Comparison of ENCODE assay signal across 1 cellular context in the genomic region with DNA sequence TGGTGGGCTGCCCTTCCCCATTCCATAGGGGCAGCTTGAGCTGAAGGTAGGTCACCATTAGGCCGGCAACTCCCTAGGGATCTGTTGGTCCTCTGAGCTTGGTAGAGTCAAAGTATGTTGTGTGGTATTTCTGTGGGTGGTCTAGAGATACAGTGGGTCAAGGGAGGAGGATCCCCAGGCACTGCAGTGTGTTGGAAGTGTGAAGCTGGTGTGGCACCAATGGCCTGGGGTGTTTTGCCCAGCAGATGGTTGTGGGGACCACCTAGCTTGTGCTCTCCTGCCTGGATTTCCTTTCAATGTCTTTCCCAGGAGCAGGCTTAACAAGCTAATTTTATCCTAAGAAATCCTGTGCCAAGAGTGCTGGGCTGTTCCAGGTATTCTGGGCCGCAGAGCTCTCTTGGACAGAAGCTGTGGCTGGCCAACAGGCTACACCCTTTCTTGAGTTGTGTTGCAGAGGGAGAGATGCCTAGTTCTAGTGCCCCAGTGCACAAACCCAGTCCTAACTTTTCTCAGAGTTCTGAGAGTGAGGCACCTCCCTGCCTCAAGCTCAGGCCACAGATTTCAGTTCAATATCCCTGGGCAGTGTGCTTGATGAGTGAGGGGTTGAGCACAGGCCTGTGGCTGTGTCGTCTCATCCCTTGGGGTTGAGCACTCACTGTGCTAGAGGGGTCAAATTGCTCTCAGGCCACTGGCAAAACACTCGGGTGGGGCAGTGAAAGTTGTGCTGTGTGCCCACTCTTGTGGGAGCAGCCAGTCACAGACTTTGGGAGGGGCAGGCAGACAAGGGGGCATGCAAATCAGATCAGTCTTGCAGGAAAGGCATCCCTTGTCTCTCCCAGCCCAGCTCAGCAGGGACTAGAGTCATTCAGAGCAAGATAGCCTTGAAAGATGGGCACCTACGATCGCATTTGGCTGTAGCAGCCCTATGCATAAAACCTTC.
TF ChIP-seq lines count a peak whose summit lies in the region.

No MANE protein-coding gene starts in this region.

TF ChIP-seq in H1, 55 proteins besides CTCF, POLR2A, EP300 and RAD21 (continued from another document):
- TF ChIP-seq, protein P1, sequence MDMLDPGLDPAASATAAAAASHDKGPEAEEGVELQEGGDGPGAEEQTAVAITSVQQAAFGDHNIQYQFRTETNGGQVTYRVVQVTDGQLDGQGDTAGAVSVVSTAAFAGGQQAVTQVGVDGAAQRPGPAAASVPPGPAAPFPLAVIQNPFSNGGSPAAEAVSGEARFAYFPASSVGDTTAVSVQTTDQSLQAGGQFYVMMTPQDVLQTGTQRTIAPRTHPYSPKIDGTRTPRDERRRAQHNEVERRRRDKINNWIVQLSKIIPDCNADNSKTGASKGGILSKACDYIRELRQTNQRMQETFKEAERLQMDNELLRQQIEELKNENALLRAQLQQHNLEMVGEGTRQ (IDR thresholded peaks at IDR 0.05; ENCODE audit: low read length) = no peak
- TF ChIP-seq CTBP2 (IDR thresholded peaks at IDR 0.05; ENCODE audit: borderline replicate concordance, insufficient read depth, insufficient read length, low read length) (no peak), BACH1 (IDR thresholded peaks at IDR 0.05; ENCODE audit: low read length) (no peak), SUZ12 (IDR thresholded peaks at IDR 0.05; ENCODE audit: low read length) (no peak), SAP30 (IDR thresholded peaks at IDR 0.05; ENCODE audit: insufficient read depth, insufficient replicate concordance, low read length) (no peak)
